In the genomic region with DNA sequence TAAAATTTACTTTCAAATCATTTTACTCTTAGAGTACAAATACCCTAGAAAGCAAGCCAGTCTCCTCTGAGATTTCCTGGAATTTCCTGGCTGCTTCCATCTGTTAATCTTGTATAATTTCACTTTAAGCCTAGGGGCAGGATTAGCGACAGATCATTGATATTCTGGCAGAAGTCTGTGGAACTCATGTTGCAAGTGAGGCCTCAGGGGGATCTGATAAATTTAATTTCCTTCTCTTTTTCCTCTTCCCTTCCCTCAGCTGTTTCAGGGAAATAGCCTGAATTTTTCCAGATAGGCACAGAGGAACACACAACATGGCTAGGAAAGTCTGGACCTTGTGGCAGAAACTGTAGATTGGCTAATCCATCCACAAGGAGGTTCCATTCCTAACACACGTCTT, we compare ENCODE assay signal across 36 cellular contexts. TPM values are rescaled to one million over a fixed set of nuclear protein-coding genes. Genes with fewer than 3 reads are reported as not detected.
"Had no signal": no experiment of that assay in that cellular context is flagged by ENCODE, and none has a peak within 500 bp of the region (broad histone marks: within the 10 kb centered on the region; RNA-seq: fewer than 3 reads in every experiment).

No MANE protein-coding gene starts in this region.

- H3K9me3 ChIP-seq: esophagus squamous epithelium, gastroesophageal sphincter had no signal

- H3K36me3 ChIP-seq: brain microvascular endothelial cell, esophagus squamous epithelium, gastroesophageal sphincter, heart right ventricle, WERI-Rb-1 had no signal

- H3K27ac ChIP-seq: coronary artery, esophagus squamous epithelium, gastroesophageal sphincter, heart right ventricle, WERI-Rb-1 had no signal

- H3K4me3 ChIP-seq: coronary artery, esophagus squamous epithelium, gastroesophageal sphincter, heart right ventricle had no signal

- DNase-seq: activated B cell treated with CpG ODN at 0.5 μM for 24 hours; activated CD4-positive, alpha-beta T cell treated with anti-CD3 and anti-CD28 coated beads for 48 hours; activated CD4-positive, alpha-beta T cell treated with anti-CD3 and anti-CD28 coated beads, Interleukin-2, amount 50 U/mL, for 1 hour; activated CD4-positive, alpha-beta T cell treated with anti-CD3 and anti-CD28 coated beads, Interleukin-2, amount 50 U/mL, for 48 hours; activated CD8-positive, alpha-beta memory T cell treated with anti-CD3 and anti-CD28 coated beads for 24 hours; activated CD8-positive, alpha-beta T cell treated with anti-CD3 and anti-CD28 coated beads for 36 hours; activated effector memory CD4-positive, alpha-beta T cell treated with Interleukin-2 at 50 U/mL for 16 hours; activated gamma-delta T cell treated with Interleukin-2 at 50 U/mL for 16 hours; activated naive CD4-positive, alpha-beta T cell treated with anti-CD3 and anti-CD28 coated beads, Interleukin-2, amount 50 U/mL, for 16 hours; activated naive CD4-positive, alpha-beta T cell treated with Interleukin-2 at 50 U/mL for 16 hours; activated T-cell treated with anti-CD3 and anti-CD28 coated beads, Interleukin-2, amount 50 U/mL, for 4 hours; amniotic stem cell; anterior cingulate cortex; brain microvascular endothelial cell; dermis blood vessel endothelial cell; effector CD4-positive, alpha-beta T cell; effector memory CD8-positive, alpha-beta T cell; esophagus squamous epithelium; foreskin melanocyte; heart right ventricle; T-helper 17 cell; T1000; WERI-Rb-1 had no signal

- ATAC-seq: activated CD4-positive, CD25-positive, alpha-beta regulatory T cell treated with anti-CD3 and anti-CD28 coated beads, Interleukin-2, amount 50 U/mL, for 24 hours; activated CD8-positive, alpha-beta T cell treated with anti-CD3 and anti-CD28 coated beads for 36 hours; activated T-cell treated with anti-CD3 and anti-CD28 coated beads, Interleukin-2, amount 50 U/mL, for 4 hours; activated T-helper 17 cell treated with anti-CD3 and anti-CD28 coated beads, Interleukin-2, amount 50 U/mL, for 72 hours; effector memory CD8-positive, alpha-beta T cell; gastroesophageal sphincter; heart right ventricle; T-helper 17 cell had no signal

- H3K27me3 ChIP-seq: brain microvascular endothelial cell, esophagus squamous epithelium, gastroesophageal sphincter had no signal

RNA-seq across cellular contexts. Expression of a gene that starts 5.9 kb away (rescaled TPM):
- total RNA-seq: activated B cell treated with CpG ODN at 0.5 μM for 24 hours; activated CD8-positive, alpha-beta T cell treated with anti-CD3 and anti-CD28 coated beads for 36 hours; activated T-cell treated with anti-CD3 and anti-CD28 coated beads, Interleukin-2, amount 50 U/mL, for 4 hours; activated T-helper 17 cell treated with anti-CD3 and anti-CD28 coated beads, Interleukin-2, amount 50 U/mL, for 72 hours; cardiac septum; cerebellum; fibroblast of lung; fibroblast of villous mesenchyme; glomerular endothelial cell; T-helper 17 cell had no signal

RNA-seq across cellular contexts. Expression of a gene that starts 21.2 kb away (rescaled TPM):
- total RNA-seq: activated B cell treated with CpG ODN at 0.5 μM for 24 hours; activated CD8-positive, alpha-beta T cell treated with anti-CD3 and anti-CD28 coated beads for 36 hours; activated T-cell treated with anti-CD3 and anti-CD28 coated beads, Interleukin-2, amount 50 U/mL, for 4 hours; activated T-helper 17 cell treated with anti-CD3 and anti-CD28 coated beads, Interleukin-2, amount 50 U/mL, for 72 hours; cardiac septum; fibroblast of lung; glomerular endothelial cell; T-helper 17 cell had no signal

RNA-seq across cellular contexts. Expression of a gene that starts 25.4 kb away (rescaled TPM):
- total RNA-seq: activated B cell treated with CpG ODN at 0.5 μM for 24 hours; activated CD8-positive, alpha-beta T cell treated with anti-CD3 and anti-CD28 coated beads for 36 hours; activated T-cell treated with anti-CD3 and anti-CD28 coated beads, Interleukin-2, amount 50 U/mL, for 4 hours; activated T-helper 17 cell treated with anti-CD3 and anti-CD28 coated beads, Interleukin-2, amount 50 U/mL, for 72 hours; astrocyte; cardiac septum; cerebellum; dermis blood vessel endothelial cell; fibroblast of lung; fibroblast of villous mesenchyme; glomerular endothelial cell; heart right ventricle; T-helper 17 cell had no signal
- polyA plus RNA-seq: fibroblast of lung had no signal

RNA-seq across cellular contexts. Expression of a gene that starts 47.0 kb away (rescaled TPM):
- total RNA-seq: activated B cell treated with CpG ODN at 0.5 μM for 24 hours; activated CD8-positive, alpha-beta T cell treated with anti-CD3 and anti-CD28 coated beads for 36 hours; activated T-cell treated with anti-CD3 and anti-CD28 coated beads, Interleukin-2, amount 50 U/mL, for 4 hours; activated T-helper 17 cell treated with anti-CD3 and anti-CD28 coated beads, Interleukin-2, amount 50 U/mL, for 72 hours; astrocyte; cardiac septum; cerebellum; fibroblast of lung; fibroblast of villous mesenchyme; glomerular endothelial cell; heart right ventricle; T-helper 17 cell had no signal

RNA-seq across cellular contexts. Expression of a gene that starts 54.0 kb away (rescaled TPM):
- total RNA-seq: activated B cell treated with CpG ODN at 0.5 μM for 24 hours; activated CD8-positive, alpha-beta T cell treated with anti-CD3 and anti-CD28 coated beads for 36 hours; activated T-cell treated with anti-CD3 and anti-CD28 coated beads, Interleukin-2, amount 50 U/mL, for 4 hours; activated T-helper 17 cell treated with anti-CD3 and anti-CD28 coated beads, Interleukin-2, amount 50 U/mL, for 72 hours; astrocyte; bronchial epithelial cell; cardiac septum; dermis blood vessel endothelial cell; esophagus squamous epithelium; fibroblast of lung; fibroblast of villous mesenchyme; gastroesophageal sphincter; glomerular endothelial cell; heart right ventricle; T-helper 17 cell had no signal
- polyA plus RNA-seq: adipose tissue, esophagus, fibroblast of lung, heart right ventricle had no signal
